ENCODE assay signal across 1 cellular context in the genomic region with DNA sequence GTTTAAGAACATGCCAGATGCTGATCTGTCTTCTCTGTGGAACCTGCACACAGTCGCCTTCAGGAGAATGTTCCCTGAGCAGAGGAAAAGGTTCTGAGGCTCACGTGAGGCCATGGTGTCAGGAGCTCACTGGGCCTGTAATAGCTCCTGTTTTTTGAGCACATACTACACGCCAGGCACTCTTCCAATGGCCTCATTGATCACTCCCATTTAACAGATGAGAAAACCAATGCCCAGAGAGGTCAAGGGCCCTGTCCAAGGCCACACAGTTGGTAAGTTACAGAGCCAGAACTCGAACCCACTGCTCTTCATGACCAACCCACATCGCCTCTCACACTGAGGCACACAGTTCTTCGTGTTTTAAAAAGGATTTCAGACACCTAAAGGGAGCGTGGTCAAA.
TF ChIP-seq lines count a peak whose summit lies in the region.

No MANE protein-coding gene starts in this region.

TF ChIP-seq in HepG2, 621 proteins besides CTCF, POLR2A, EP300 and RAD21:
- TF ChIP-seq ZNF768 (CRISPR knock-in tag; IDR thresholded peaks at IDR 0.05), result peak; percentile 40; the same call in 1 of the 2 replicates
- TF ChIP-seq ZNF569 (CRISPR knock-in tag; IDR thresholded peaks at IDR 0.05; ENCODE audit: borderline replicate concordance), result no peak
- no peak for TF ChIP-seq RBM39 (IDR thresholded peaks at IDR 0.05; ENCODE audit: low read depth, low read length, poor library complexity, severe bottlenecking)
- no peak for TF ChIP-seq ZNF253 (CRISPR knock-in tag; IDR thresholded peaks at IDR 0.05; ENCODE audit: borderline replicate concordance)
- peak; percentile 49 for TF ChIP-seq ZNF629 (CRISPR knock-in tag; conservative IDR thresholded peaks at IDR 0.05)
- TF ChIP-seq, protein P1, sequence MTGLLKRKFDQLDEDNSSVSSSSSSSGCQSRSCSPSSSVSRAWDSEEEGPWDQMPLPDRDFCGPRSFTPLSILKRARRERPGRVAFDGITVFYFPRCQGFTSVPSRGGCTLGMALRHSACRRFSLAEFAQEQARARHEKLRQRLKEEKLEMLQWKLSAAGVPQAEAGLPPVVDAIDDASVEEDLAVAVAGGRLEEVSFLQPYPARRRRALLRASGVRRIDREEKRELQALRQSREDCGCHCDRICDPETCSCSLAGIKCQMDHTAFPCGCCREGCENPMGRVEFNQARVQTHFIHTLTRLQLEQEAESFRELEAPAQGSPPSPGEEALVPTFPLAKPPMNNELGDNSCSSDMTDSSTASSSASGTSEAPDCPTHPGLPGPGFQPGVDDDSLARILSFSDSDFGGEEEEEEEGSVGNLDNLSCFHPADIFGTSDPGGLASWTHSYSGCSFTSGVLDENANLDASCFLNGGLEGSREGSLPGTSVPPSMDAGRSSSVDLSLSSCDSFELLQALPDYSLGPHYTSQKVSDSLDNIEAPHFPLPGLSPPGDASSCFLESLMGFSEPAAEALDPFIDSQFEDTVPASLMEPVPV (CRISPR knock-in tag; IDR thresholded peaks at IDR 0.05), result no peak
TF ChIP-seq in HepG2: peak in this region for 2.
